ENCODE assay signal across 9 cellular contexts in the genomic region with DNA sequence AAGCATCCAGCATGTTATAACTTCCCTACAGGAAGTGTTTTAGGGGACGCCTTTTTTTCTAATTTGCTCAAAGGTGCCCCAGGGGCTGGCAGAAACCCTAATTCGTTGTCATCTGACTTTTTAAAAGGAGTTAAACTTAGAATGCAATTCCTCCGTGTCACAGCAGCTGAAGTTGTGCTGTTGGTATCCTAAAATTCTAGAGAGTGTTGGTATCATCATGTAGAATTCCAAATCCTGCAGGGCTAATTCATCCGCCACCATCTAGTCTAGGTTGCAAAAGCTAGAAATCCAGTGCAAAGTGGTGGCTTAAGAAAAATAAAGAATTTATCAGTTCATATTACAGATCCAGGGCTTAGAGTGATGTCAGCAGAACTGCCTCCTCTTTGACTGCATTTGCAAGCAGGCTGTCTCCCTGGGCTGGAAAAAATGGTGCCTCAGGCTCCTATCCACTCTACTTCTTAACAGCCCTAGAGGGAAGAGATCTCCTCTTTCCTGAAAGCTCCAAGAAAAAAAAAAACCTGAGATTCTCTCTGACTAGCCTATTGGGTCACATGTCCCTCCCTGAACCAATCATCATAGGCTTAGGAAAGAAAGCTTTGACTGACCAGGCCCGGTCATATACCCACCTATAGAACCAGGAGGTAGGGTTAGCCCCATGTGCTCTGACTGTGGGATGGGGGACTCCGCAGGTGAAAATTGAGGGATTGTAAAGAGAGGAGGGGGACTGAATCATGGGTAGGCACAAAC.
DNase-seq lines count a peak whose midpoint lies in the region; ATAC-seq and TF ChIP-seq lines count a peak whose summit lies in the region.
"Had no signal": no experiment of that assay in that cellular context is flagged by ENCODE, and none has a peak within 500 bp of the region (broad histone marks: within the 10 kb centered on the region; RNA-seq: fewer than 3 reads in every experiment).

No MANE protein-coding gene starts in this region.

- peaks cover 2% of the 10 kb centered on the region for H3K36me3 Mint-ChIP-seq in activated naive CD4-positive, alpha-beta T cell treated with anti-CD3 and anti-CD28 coated beads, Interleukin-2, amount 10 ng/mL, durations not matched to agents 7 days and 5 days
- H3K36me3 Mint-ChIP-seq: IgD-negative memory B cell had no signal

- TF ChIP-seq POLR2A in lower leg skin (IDR thresholded peaks at IDR 0.05), result no peak

- WGBS in lower leg skin, 2 donors, result 37 to 38% methylated on average over 6 of the region's 6 CpGs

- peak overlapping the region; percentile 80 for H3K27ac ChIP-seq in substantia nigra (ENCODE audit: low read depth, low read length, poor library complexity, severe bottlenecking)

- H3K4me3 ChIP-seq in epithelial cell of proximal tubule (ENCODE audit: low read depth, low read length) (peak overlapping the region; percentile 21), lower leg skin (ENCODE audit: low read depth, poor library complexity, severe bottlenecking) (no peak overlapping the region)

- no peak for ATAC-seq in HG03045 (IDR thresholded peaks at IDR 0.05; ENCODE audit: unreplicated experiment)

- peaks cover 32% of the 10 kb centered on the region for H3K4me1 Mint-ChIP-seq in activated naive CD4-positive, alpha-beta T cell treated with anti-CD3 and anti-CD28 coated beads, Interleukin-2, amount 10 ng/mL, durations not matched to agents 7 days and 5 days

- peak overlapping the region; percentile 77 for H3K27ac Mint-ChIP-seq in activated naive CD4-positive, alpha-beta T cell treated with anti-CD3 and anti-CD28 coated beads, Interleukin-2, amount 10 ng/mL, durations not matched to agents 7 days and 5 days

- DNase-seq in activated naive CD4-positive, alpha-beta T cell treated with anti-CD3 and anti-CD28 coated beads, Interleukin-2, amount 10 ng/mL, durations not matched to agents 7 days and 5 days, result no peak
- no peak for DNase-seq in activated naive CD4-positive, alpha-beta T cell (lab: John Stamatoyannopoulos, UW)
- DNase-seq in OCI-M1 (lab: John Stamatoyannopoulos, UW) (peak; percentile 61), epithelial cell of proximal tubule (ENCODE audit: low read depth) (no peak), substantia nigra (lab: John Stamatoyannopoulos, UW) (no peak), SHP77 (lab: John Stamatoyannopoulos, UW) (no peak), lower leg skin (ENCODE audit: low spot score in 2 of 2) (no peak)

- intact Hi-C loops in lower leg skin (cut with DNase I; ENCODE audit: low total_unique reads), result loop anchor here (5.0 kb wide), 1 partner anchor 88 kb away; no protein-coding TSS in a partner anchor

- H3K27me3 Mint-ChIP-seq in activated naive CD4-positive, alpha-beta T cell treated with anti-CD3 and anti-CD28 coated beads, Interleukin-2, amount 10 ng/mL, durations not matched to agents 7 days and 5 days, result peaks cover 6% of the 10 kb centered on the region
- H3K27me3 Mint-ChIP-seq: IgD-negative memory B cell had no signal

- H3K4me3 Mint-ChIP-seq in activated naive CD4-positive, alpha-beta T cell treated with anti-CD3 and anti-CD28 coated beads, Interleukin-2, amount 10 ng/mL, durations not matched to agents 7 days and 5 days, result no peak overlapping the region

- peaks cover 7% of the 10 kb centered on the region for H3K9me3 Mint-ChIP-seq in activated naive CD4-positive, alpha-beta T cell treated with anti-CD3 and anti-CD28 coated beads, Interleukin-2, amount 10 ng/mL, durations not matched to agents 7 days and 5 days
- H3K9me3 Mint-ChIP-seq: IgD-negative memory B cell had no signal

- CTCF ChIA-PET in activated naive CD4-positive, alpha-beta T cell treated with anti-CD3 and anti-CD28 coated beads, Interleukin-2, amount 10 ng/mL, durations not matched to agents 7 days and 5 days (lab: Charles Lee), result interaction anchor here (0.6 to 2.6 kb wide), 12 partner anchors 9 to 386 kb away, joined by 3 to 21 read pairs (median 5); partner anchors contain the start of genes EIF3K, MRPS12, NFKBIB and SARS2

- TF ChIP-seq CTCF in epithelial cell of proximal tubule (conservative IDR thresholded peaks at IDR 0.05; ENCODE audit: low read depth, low read length) (no peak), lower leg skin (IDR thresholded peaks at IDR 0.05) (no peak)
